Comparison of ENCODE assay signal across 16 cellular contexts in genomic region chr6:81697564-81697963, GRCh38. TPM values are rescaled to one million over a fixed set of nuclear protein-coding genes. Genes with fewer than 3 reads are reported as not detected.
DNase-seq lines count a peak whose midpoint lies in the region; ATAC-seq and TF ChIP-seq lines count a peak whose summit lies in the region.
"Had no signal": no experiment of that assay in that cellular context is flagged by ENCODE, and none has a peak within 500 bp of the region (broad histone marks: within the 10 kb centered on the region; RNA-seq: fewer than 3 reads in every experiment).

No MANE protein-coding gene starts in this region.

- DNase-seq in ACHN (peak; percentile 1), H9 (no peak), WTC11 (ENCODE audit: low spot score) (no peak), glomerular visceral epithelial cell (ENCODE audit: extremely low spot score) (peak; percentile 64), gastrocnemius medialis (no peak)
- DNase-seq in CD4-positive, alpha-beta memory T cell = no peak
- DNase-seq in stimulated activated CD4-positive, alpha-beta T cell treated with anti-CD3 and anti-CD28 coated beads, Interleukin-2, amount 100 ng/mL, for 48 hours = no peak
- DNase-seq: activated CD4-positive, alpha-beta memory T cell treated with anti-CD3 and anti-CD28 coated beads, Interleukin-2, amount 10 ng/mL, durations not matched to agents 7 days and 5 days; COR-L47; left cardiac atrium; NCI-H1694 treated with DMSO at 0.1 percent for 48 hours; NCI-H510A; pancreas; stimulated activated CD4-positive, alpha-beta T cell treated with anti-CD3 and anti-CD28 coated beads, Interleukin-12 subunit alpha, Interleukin-12 subunit beta, amount 100 ng/mL, for 4 hours; stimulated activated naive CD4-positive, alpha-beta T cell treated with Interleukin-2 at 50 U/mL for 16 hours had no signal

- H3K36me3 ChIP-seq in gastrocnemius medialis = no peaks in the 10 kb centered on the region
- no peaks in the 10 kb centered on the region for H3K36me3 ChIP-seq in CD4-positive, alpha-beta memory T cell (ENCODE audit: insufficient read depth, low read length)
- H3K36me3 ChIP-seq: pancreas had no signal

- no peak overlapping the region for H3K23ac ChIP-seq in H9 (ENCODE audit: insufficient read length, low read depth, low read length)

- H2AK5ac ChIP-seq in H9 (ENCODE audit: insufficient read length, low read length) = no peak overlapping the region

- H3K27ac ChIP-seq in H9 (ENCODE audit: insufficient read length, low read depth, low read length) = no peak overlapping the region
- no peak overlapping the region for H3K27ac ChIP-seq in gastrocnemius medialis
- no peak overlapping the region for H3K27ac ChIP-seq in CD4-positive, alpha-beta memory T cell (ENCODE audit: low read depth, low read length)
- H3K27ac ChIP-seq: pancreas had no signal

- H3K4me3 ChIP-seq in gastrocnemius medialis = no peak overlapping the region
- H3K4me3 ChIP-seq in CD4-positive, alpha-beta memory T cell (ENCODE audit: low read length in 2 of 2) = no peak overlapping the region
- H3K4me3 ChIP-seq: pancreas had no signal

- H3K4me2 ChIP-seq in H9 (ENCODE audit: insufficient read depth, insufficient read length, low read length) = no peak overlapping the region

- intact Hi-C loops in gastrocnemius medialis (cut with DNase I; ENCODE audit: low total_unique reads) = no loop called here
- intact Hi-C loops in CD4-positive, alpha-beta memory T cell (cut with micrococcal nuclease) = no loop called here

- no peaks in the 10 kb centered on the region for H3K36me3 Mint-ChIP-seq in H9 (ENCODE audit: insufficient read depth in 1 of 3, low read depth in 3 of 3)
- no peaks in the 10 kb centered on the region for H3K36me3 Mint-ChIP-seq in WTC11
- H3K36me3 Mint-ChIP-seq in CD4-positive, alpha-beta memory T cell = no peaks in the 10 kb centered on the region

- H3T11ph ChIP-seq in H9 (ENCODE audit: low read length) = no peak overlapping the region

- H3K9me3 ChIP-seq in H9 (ENCODE audit: control insufficient read depth, low read depth, low read length) = no peaks in the 10 kb centered on the region
- H3K9me3 ChIP-seq in gastrocnemius medialis = no peaks in the 10 kb centered on the region
- no peaks in the 10 kb centered on the region for H3K9me3 ChIP-seq in CD4-positive, alpha-beta memory T cell (ENCODE audit: control insufficient read depth in 1 of 2, low read length in 2 of 2)
- H3K9me3 ChIP-seq: pancreas had no signal

- no peak overlapping the region for H3K9ac ChIP-seq in H9 (ENCODE audit: extremely low read depth, insufficient read length, low read length)

- H3K9me3 Mint-ChIP-seq in H9 (no peaks in the 10 kb centered on the region), WTC11 (no peaks in the 10 kb centered on the region)
- no peaks in the 10 kb centered on the region for H3K9me3 Mint-ChIP-seq in CD4-positive, alpha-beta memory T cell
- H3K9me3 Mint-ChIP-seq: activated CD4-positive, alpha-beta memory T cell treated with anti-CD3 and anti-CD28 coated beads, Interleukin-2, amount 10 ng/mL, durations not matched to agents 7 days and 5 days had no signal

- TF ChIP-seq CTCF in H9 (conservative IDR thresholded peaks at IDR 0.05) (no peak), WTC11 (IDR thresholded peaks at IDR 0.05) (no peak), gastrocnemius medialis (IDR thresholded peaks at IDR 0.05 in 4 of 5, conservative IDR thresholded peaks at IDR 0.05 in 1 of 5) (no peak)

- H3K4me3 Mint-ChIP-seq in H9 (no peak overlapping the region), WTC11 (no peak overlapping the region)
- H3K4me3 Mint-ChIP-seq in CD4-positive, alpha-beta memory T cell = no peak overlapping the region
- H3K4me3 Mint-ChIP-seq: activated CD4-positive, alpha-beta memory T cell treated with anti-CD3 and anti-CD28 coated beads, Interleukin-2, amount 10 ng/mL, durations not matched to agents 7 days and 5 days had no signal

- H2BK15ac ChIP-seq in H9 (ENCODE audit: low read depth, low read length) = no peak overlapping the region

- no peaks in the 10 kb centered on the region for H3K4me1 ChIP-seq in H9 (ENCODE audit: insufficient read depth, low read length)
- H3K4me1 ChIP-seq in gastrocnemius medialis = peaks cover 9 to 18% of the 10 kb centered on the region in 2 donors
- H3K4me1 ChIP-seq in CD4-positive, alpha-beta memory T cell (ENCODE audit: insufficient read depth, low read length) = no peaks in the 10 kb centered on the region
- H3K4me1 ChIP-seq: pancreas had no signal

- H2AFZ ChIP-seq in H9 (ENCODE audit: low read length) = no peak overlapping the region

- ATAC-seq in WTC11 (no peak), HG02588 (IDR thresholded peaks at IDR 0.05; ENCODE audit: unreplicated experiment) (no peak), gastrocnemius medialis (no peak)
- ATAC-seq: pancreas had no signal

- no peak overlapping the region for H3K4ac ChIP-seq in H9 (ENCODE audit: low read depth, low read length)

- no peak overlapping the region for H3K18ac ChIP-seq in H9 (ENCODE audit: insufficient read length, low read depth, low read length)

- no peak overlapping the region for H2BK5ac ChIP-seq in H9 (ENCODE audit: insufficient read length, low read length)

- POLR2A ChIA-PET in WTC11 (lab: Charles Lee) = no interaction called here
- POLR2A ChIA-PET in CD4-positive, alpha-beta memory T cell (lab: Charles Lee; ENCODE audit: partially characterized antibody) = no interaction called here

- H3K14ac ChIP-seq in H9 (ENCODE audit: insufficient read depth, low read length) = no peak overlapping the region

- WGBS in H9 (ENCODE audit: extremely low coverage, insufficient read length, low lambda C conversion rate) = no CpG with 5 or more reads among the region's 6 CpGs

- H3K27me3 Mint-ChIP-seq in H9 (ENCODE audit: low read depth) (no peaks in the 10 kb centered on the region), WTC11 (ENCODE audit: low read depth) (no peaks in the 10 kb centered on the region)
- H3K27me3 Mint-ChIP-seq in CD4-positive, alpha-beta memory T cell = no peaks in the 10 kb centered on the region
- H3K27me3 Mint-ChIP-seq: activated CD4-positive, alpha-beta memory T cell treated with anti-CD3 and anti-CD28 coated beads, Interleukin-2, amount 10 ng/mL, durations not matched to agents 7 days and 5 days had no signal

- no peak overlapping the region for H4K91ac ChIP-seq in H9 (ENCODE audit: insufficient read length, low read depth, low read length)

- H3K56ac ChIP-seq in H9 (ENCODE audit: insufficient read length, low read depth, low read length) = no peak overlapping the region

- no peaks in the 10 kb centered on the region for H3K79me2 ChIP-seq in H9 (ENCODE audit: insufficient read depth, low read length)

- no peak for TF ChIP-seq POLR2A in gastrocnemius medialis (IDR thresholded peaks at IDR 0.05)

- no peak overlapping the region for H4K5ac ChIP-seq in H9 (ENCODE audit: insufficient read length, low read depth, low read length)

- CTCF ChIA-PET in WTC11 (lab: Charles Lee) = no interaction called here
- CTCF ChIA-PET in CD4-positive, alpha-beta memory T cell (lab: Charles Lee; ENCODE audit: partially characterized antibody) = no interaction called here

- H4K20me1 ChIP-seq in H9 (ENCODE audit: control insufficient read depth, insufficient read depth, insufficient read length) = no peaks in the 10 kb centered on the region

- in situ Hi-C loops in ACHN (cut with HindIII; ENCODE audit: low pct_ligation_motif_present, low pct_unique_long_range_greater_than_20kb, low sequenced_read_pairs) (no loop called here), gastrocnemius medialis (cut with MboI; ENCODE audit: low sequenced_read_pairs in 4 of 4) (no loop called here)

- H3K79me1 ChIP-seq in H9 (ENCODE audit: insufficient read depth, low read depth, low read length, poor library complexity, severe bottlenecking) = no peaks in the 10 kb centered on the region

- H3K27ac Mint-ChIP-seq in H9 (peak overlapping the region; percentile 44 to 69 (median 49); a peak in 3 of 7 replicates), WTC11 (peak overlapping the region; percentile 70; the same call in 1 of the 2 replicates)
- no peak overlapping the region for H3K27ac Mint-ChIP-seq in CD4-positive, alpha-beta memory T cell
- H3K27ac Mint-ChIP-seq: activated CD4-positive, alpha-beta memory T cell treated with anti-CD3 and anti-CD28 coated beads, Interleukin-2, amount 10 ng/mL, durations not matched to agents 7 days and 5 days had no signal

- H2BK20ac ChIP-seq in H9 (ENCODE audit: low read depth, low read length, poor library complexity, severe bottlenecking) = no peak overlapping the region

- H3K27me3 ChIP-seq in H9 (ENCODE audit: insufficient read depth, low read length) (no peaks in the 10 kb centered on the region), gastrocnemius medialis (no peaks in the 10 kb centered on the region)
- H3K27me3 ChIP-seq in CD4-positive, alpha-beta memory T cell (ENCODE audit: insufficient read depth, low read length) = no peaks in the 10 kb centered on the region
- H3K27me3 ChIP-seq: pancreas had no signal

- H3K4me1 Mint-ChIP-seq in H9 (peaks cover 24 to 26% of the 10 kb centered on the region in 2 experiments), WTC11 (peaks cover 22% of the 10 kb centered on the region)
- H3K4me1 Mint-ChIP-seq in CD4-positive, alpha-beta memory T cell = no peaks in the 10 kb centered on the region
- H3K4me1 Mint-ChIP-seq: activated CD4-positive, alpha-beta memory T cell treated with anti-CD3 and anti-CD28 coated beads, Interleukin-2, amount 10 ng/mL, durations not matched to agents 7 days and 5 days had no signal

- no peak overlapping the region for H2BK12ac ChIP-seq in H9 (ENCODE audit: insufficient read length, low read depth, low read length)

- no peak overlapping the region for H2BK120ac ChIP-seq in H9 (ENCODE audit: low read depth, low read length, poor library complexity, severe bottlenecking)

- H3K23me2 ChIP-seq in H9 (ENCODE audit: insufficient read length, low read depth, low read length, poor library complexity, severe bottlenecking) = no peaks in the 10 kb centered on the region

- H4K8ac ChIP-seq in H9 (replicated peaks; ENCODE audit: insufficient read length, low read depth, low read length) = no peak overlapping the region

TF ChIP-seq in WTC11, 78 proteins besides CTCF, POLR2A, EP300 and RAD21 (continues in another document):
- no peak for TF ChIP-seq ATF3 (CRISPR knock-in tag; conservative IDR thresholded peaks at IDR 0.05)

RNA-seq across cellular contexts. Expression of gene TENT5A, which starts 54.9 kb away (rescaled TPM):
- 1.4 and 1.6 TPM in 2 replicates for total RNA-seq in H9 (2021)
- total RNA-seq in WTC11 (2021) = 3.2 to 4.4 TPM (median 4.2 TPM) in 3 replicates
- 1 to 10 TPM; 2.4 to 3.1 (median 2.8) TPM for total RNA-seq in gastrocnemius medialis
- 1 to 10 TPM; 5.8 to 6.6 TPM for total RNA-seq in CD4-positive, alpha-beta memory T cell
- 1 to 10 TPM; 2.5 to 4.4 TPM for polyA plus RNA-seq in CD4-positive, alpha-beta memory T cell

Comparison
In these comparisons a context has a peak if more than half of its experiments do, and no peak if none do; other contexts are left out.
1. DNase-seq: peak in ACHN (single experiment) and glomerular visceral epithelial cell (single experiment); none in H9 (single experiment), WTC11 (single experiment), gastrocnemius medialis (0 of 2), CD4-positive, alpha-beta memory T cell (0 of 5) and stimulated activated CD4-positive, alpha-beta T cell treated with anti-CD3 and anti-CD28 coated beads, Interleukin-2, amount 100 ng/mL, for 48 hours (0 of 2).
2. H3K27ac Mint-ChIP-seq: peak in H9 (3 of 3) and WTC11 (single experiment); none in CD4-positive, alpha-beta memory T cell (0 of 7).